Comparison of ENCODE assay signal across 19 cellular contexts in genomic region chr10:35219906-35220890, GRCh38.
DNase-seq lines count a peak whose midpoint lies in the region; ATAC-seq and TF ChIP-seq lines count a peak whose summit lies in the region.
"Had no signal": no experiment of that assay in that cellular context is flagged by ENCODE, and none has a peak within 500 bp of the region (broad histone marks: within the 10 kb centered on the region; RNA-seq: fewer than 3 reads in every experiment).

No MANE protein-coding gene starts in this region.

- CTCF ChIA-PET in activated CD8-positive, alpha-beta T cell treated with anti-CD3 and anti-CD28 coated beads for 36 hours (lab: Charles Lee) = interaction anchor here (0.7 to 10.8 kb wide), 11 partner anchors 13 to 415 kb away, joined by 3 to 255 read pairs (median 4); partner anchors contain the start of gene CREM
- CTCF ChIA-PET in activated CD8-positive, alpha-beta T cell treated with anti-CD3 and anti-CD28 coated beads, Interleukin-2, amount 10 ng/mL, durations not matched to agents 7 days and 5 days (lab: Charles Lee) = interaction anchor here (0.9 to 12.5 kb wide), 8 partner anchors 14 to 343 kb away, joined by 3 to 346 read pairs (median 5); partner anchors contain the start of gene CREM

- H3K4me2 ChIP-seq in OCI-LY1 (ENCODE audit: low read length) = no peak overlapping the region

- no peaks in the 10 kb centered on the region for H3K36me3 Mint-ChIP-seq in activated CD8-positive, alpha-beta T cell treated with anti-CD3 and anti-CD28 coated beads for 36 hours (ENCODE audit: low read depth)
- H3K36me3 Mint-ChIP-seq in activated CD8-positive, alpha-beta T cell treated with anti-CD3 and anti-CD28 coated beads, Interleukin-2, amount 10 ng/mL, durations not matched to agents 7 days and 5 days (ENCODE audit: low read depth) = peaks cover 3% of the 10 kb centered on the region
- H3K36me3 Mint-ChIP-seq in nephron progenitor cell (ENCODE audit: low read depth) (no peaks in the 10 kb centered on the region), progenitor cell of endocrine pancreas (ENCODE audit: insufficient read depth) (no peaks in the 10 kb centered on the region)
- H3K36me3 Mint-ChIP-seq: CD8-positive, alpha-beta T cell; naive B cell had no signal

- H4K20me1 ChIP-seq in OCI-LY1 (ENCODE audit: insufficient read depth, low read length) = no peaks in the 10 kb centered on the region

- H3K4me3 Mint-ChIP-seq in activated CD8-positive, alpha-beta T cell treated with anti-CD3 and anti-CD28 coated beads for 36 hours = no peak overlapping the region
- no peak overlapping the region for H3K4me3 Mint-ChIP-seq in activated CD8-positive, alpha-beta T cell treated with anti-CD3 and anti-CD28 coated beads, Interleukin-2, amount 10 ng/mL, durations not matched to agents 7 days and 5 days
- no peak overlapping the region for H3K4me3 Mint-ChIP-seq in nephron progenitor cell
- H3K4me3 Mint-ChIP-seq in progenitor cell of endocrine pancreas (ENCODE audit: low read depth) = no peak overlapping the region
- H3K4me3 Mint-ChIP-seq: CD8-positive, alpha-beta T cell; naive B cell had no signal

- intact Hi-C loops in activated CD8-positive, alpha-beta T cell treated with anti-CD3 and anti-CD28 coated beads for 36 hours (cut with micrococcal nuclease) = loop anchor here (10.0 kb wide), 1 partner anchor 225 kb away; no protein-coding TSS in a partner anchor

- no peaks in the 10 kb centered on the region for H3K9me2 ChIP-seq in OCI-LY1 (ENCODE audit: low read depth, low read length)

- peak overlapping the region; percentile 61 for H3K27ac ChIP-seq in OCI-LY1 (ENCODE audit: low read depth, low read length, poor library complexity, severe bottlenecking)
- H3K27ac ChIP-seq: left lung, SJSA1, tibial artery, VCaP had no signal

- no peaks in the 10 kb centered on the region for H3K79me2 ChIP-seq in OCI-LY1 (ENCODE audit: insufficient read depth, low read length)

- H3K9me3 Mint-ChIP-seq in activated CD8-positive, alpha-beta T cell treated with anti-CD3 and anti-CD28 coated beads for 36 hours = no peaks in the 10 kb centered on the region
- H3K9me3 Mint-ChIP-seq in activated CD8-positive, alpha-beta T cell treated with anti-CD3 and anti-CD28 coated beads, Interleukin-2, amount 10 ng/mL, durations not matched to agents 7 days and 5 days (ENCODE audit: insufficient read depth) = no peaks in the 10 kb centered on the region
- H3K9me3 Mint-ChIP-seq in nephron progenitor cell (no peaks in the 10 kb centered on the region), progenitor cell of endocrine pancreas (ENCODE audit: low read depth) (no peaks in the 10 kb centered on the region)

- peaks cover 31% of the 10 kb centered on the region for H3K4me1 ChIP-seq in OCI-LY1 (ENCODE audit: insufficient read depth, low read length, severe bottlenecking)

- H3K36me3 ChIP-seq in OCI-LY1 (ENCODE audit: insufficient read depth, low read length) = no peaks in the 10 kb centered on the region
- H3K36me3 ChIP-seq: left lung, SJSA1, tibial artery had no signal

- TF ChIP-seq CTCF in activated CD8-positive, alpha-beta T cell treated with anti-CD3 and anti-CD28 coated beads for 36 hours (IDR thresholded peaks at IDR 0.05) = no peak
- TF ChIP-seq CTCF in OCI-LY1 (IDR thresholded peaks at IDR 0.05; ENCODE audit: low read length) (no peak), choroid plexus epithelial cell (conservative IDR thresholded peaks at IDR 0.05; ENCODE audit: low read depth, low read length) (no peak), nephron progenitor cell (IDR thresholded peaks at IDR 0.05) (no peak), progenitor cell of endocrine pancreas (IDR thresholded peaks at IDR 0.05; ENCODE audit: unreplicated experiment) (no peak)

- H3K27me3 ChIP-seq in OCI-LY1 (ENCODE audit: insufficient read depth, low read length) = no peaks in the 10 kb centered on the region
- H3K27me3 ChIP-seq: left lung, SJSA1, tibial artery had no signal

- H3K9ac ChIP-seq in OCI-LY1 (ENCODE audit: low read length) = no peak overlapping the region

- H3K27ac Mint-ChIP-seq in activated CD8-positive, alpha-beta T cell treated with anti-CD3 and anti-CD28 coated beads for 36 hours = peak overlapping the region; percentile 59
- H3K27ac Mint-ChIP-seq in activated CD8-positive, alpha-beta T cell treated with anti-CD3 and anti-CD28 coated beads, Interleukin-2, amount 10 ng/mL, durations not matched to agents 7 days and 5 days = no peak overlapping the region
- peak overlapping the region; percentile 47 for H3K27ac Mint-ChIP-seq in nephron progenitor cell
- H3K27ac Mint-ChIP-seq in progenitor cell of endocrine pancreas = no peak overlapping the region
- H3K27ac Mint-ChIP-seq: CD8-positive, alpha-beta T cell had no signal

- no peak for ATAC-seq in activated CD8-positive, alpha-beta T cell treated with anti-CD3 and anti-CD28 coated beads for 36 hours
- ATAC-seq in activated CD8-positive, alpha-beta T cell treated with anti-CD3 and anti-CD28 coated beads, Interleukin-2, amount 10 ng/mL, durations not matched to agents 7 days and 5 days = no peak
- ATAC-seq: CD8-positive, alpha-beta T cell; left lung; right cardiac atrium had no signal

- H3K4me3 ChIP-seq in OCI-LY1 (ENCODE audit: low read depth, low read length, poor library complexity, severe bottlenecking) (no peak overlapping the region), choroid plexus epithelial cell (ENCODE audit: low read depth, low read length) (no peak overlapping the region)
- H3K4me3 ChIP-seq: left lung, SJSA1, tibial artery had no signal

- no peak for DNase-seq in activated CD8-positive, alpha-beta T cell treated with anti-CD3 and anti-CD28 coated beads for 36 hours
- no peak for DNase-seq in activated CD8-positive, alpha-beta T cell treated with anti-CD3 and anti-CD28 coated beads, Interleukin-2, amount 10 ng/mL, durations not matched to agents 7 days and 5 days
- DNase-seq in choroid plexus epithelial cell (ENCODE audit: low read depth) = peak; percentile 12
- no peak for DNase-seq in nephron progenitor cell
- no peak for DNase-seq in amniotic stem cell (lab: John Stamatoyannopoulos, UW)
- DNase-seq in NCI-H226 = no peak
- no peak for DNase-seq in progenitor cell of endocrine pancreas (ENCODE audit: low spot score, unreplicated experiment)
- DNase-seq: ACHN; CD8-positive, alpha-beta T cell; erythroblast; Karpas-422; left lung; naive B cell; NCI-H1417 treated with DMSO at 0.1 percent for 48 hours; right cardiac atrium; tibial artery had no signal

- peaks cover 45% of the 10 kb centered on the region for H3K4me1 Mint-ChIP-seq in activated CD8-positive, alpha-beta T cell treated with anti-CD3 and anti-CD28 coated beads for 36 hours (ENCODE audit: low read depth)
- H3K4me1 Mint-ChIP-seq in activated CD8-positive, alpha-beta T cell treated with anti-CD3 and anti-CD28 coated beads, Interleukin-2, amount 10 ng/mL, durations not matched to agents 7 days and 5 days (ENCODE audit: low read depth) = peaks cover 31% of the 10 kb centered on the region
- peaks cover 20% of the 10 kb centered on the region for H3K4me1 Mint-ChIP-seq in nephron progenitor cell
- H3K4me1 Mint-ChIP-seq in progenitor cell of endocrine pancreas (ENCODE audit: low read depth) = peaks cover 6% of the 10 kb centered on the region

- no peaks in the 10 kb centered on the region for H3K9me3 ChIP-seq in OCI-LY1 (ENCODE audit: low read length)
- H3K9me3 ChIP-seq: left lung, SJSA1, tibial artery had no signal

- POLR2A ChIA-PET in activated CD8-positive, alpha-beta T cell treated with anti-CD3 and anti-CD28 coated beads for 36 hours (lab: Charles Lee) = interaction anchor here (1.0 to 2.0 kb wide), 3 partner anchors 25 to 101 kb away, joined by 3 to 7 read pairs (median 3); partner anchors contain the start of gene CREM
- POLR2A ChIA-PET in activated CD8-positive, alpha-beta T cell treated with anti-CD3 and anti-CD28 coated beads, Interleukin-2, amount 10 ng/mL, durations not matched to agents 7 days and 5 days (lab: Charles Lee) = interaction anchor here (0.7 to 1.8 kb wide), 3 partner anchors 25 to 99 kb away, joined by 3 to 9 read pairs (median 7); partner anchors contain the start of gene CREM

- peaks cover 4% of the 10 kb centered on the region for H3K27me3 Mint-ChIP-seq in activated CD8-positive, alpha-beta T cell treated with anti-CD3 and anti-CD28 coated beads for 36 hours
- H3K27me3 Mint-ChIP-seq in activated CD8-positive, alpha-beta T cell treated with anti-CD3 and anti-CD28 coated beads, Interleukin-2, amount 10 ng/mL, durations not matched to agents 7 days and 5 days (ENCODE audit: low read depth) = no peaks in the 10 kb centered on the region
- H3K27me3 Mint-ChIP-seq in nephron progenitor cell (ENCODE audit: low read depth, poor library complexity) = peaks cover 2% of the 10 kb centered on the region
- H3K27me3 Mint-ChIP-seq in progenitor cell of endocrine pancreas = no peaks in the 10 kb centered on the region

- no peaks in the 10 kb centered on the region for H3F3A ChIP-seq in OCI-LY1 (ENCODE audit: insufficient read depth, low read length)

- 0 out of 2 replicates have a peak overlapping the region, but pooled peaks have one; percentile 15 for H2AFZ ChIP-seq in OCI-LY1 (ENCODE audit: low read length)

Comparison
In these comparisons a context has a peak if more than half of its experiments do, and no peak if none do; other contexts are left out.
1. H3K27ac Mint-ChIP-seq: peak in activated CD8-positive, alpha-beta T cell treated with anti-CD3 and anti-CD28 coated beads for 36 hours (single experiment) and nephron progenitor cell (single experiment); none in activated CD8-positive, alpha-beta T cell treated with anti-CD3 and anti-CD28 coated beads, Interleukin-2, amount 10 ng/mL, durations not matched to agents 7 days and 5 days (single experiment) and progenitor cell of endocrine pancreas (single experiment).